In genomic region chr3:112786002-112786590, GRCh38 we compare ENCODE assay signal across 1 cellular context.
TF ChIP-seq lines count a peak whose summit lies in the region.

No MANE protein-coding gene starts in this region.

TF ChIP-seq in K562, 482 proteins besides CTCF, POLR2A, EP300 and RAD21 (continued from another document):
- TF ChIP-seq ZC3H4 (CRISPR knock-in tag; IDR thresholded peaks at IDR 0.05; ENCODE audit: borderline replicate concordance) = no peak
- TF ChIP-seq SMARCC2 (IDR thresholded peaks at IDR 0.05; ENCODE audit: low read depth) = no peak; the same call in 1 of the 2 replicates
- no peak for TF ChIP-seq E2F8 (IDR thresholded peaks at IDR 0.05; ENCODE audit: low read depth, partially characterized antibody)
- no peak for TF ChIP-seq KAT8 (IDR thresholded peaks at IDR 0.05; ENCODE audit: low read depth)
- TF ChIP-seq ZNF140 (CRISPR knock-in tag; IDR thresholded peaks at IDR 0.05) = no peak
- TF ChIP-seq CTBP1 (IDR thresholded peaks at IDR 0.05; ENCODE audit: borderline replicate concordance) = peak; percentile 63; the same call in 1 of the 2 replicates
- no peak for TF ChIP-seq ZNF224 (CRISPR knock-in tag; IDR thresholded peaks at IDR 0.05)
- TF ChIP-seq ZFX (CRISPR knock-in tag; IDR thresholded peaks at IDR 0.05) = no peak
- no peak for TF ChIP-seq SIX5 (IDR thresholded peaks at IDR 0.05; ENCODE audit: borderline replicate concordance in 1 of 2, insufficient read depth in 1 of 2, low read depth in 1 of 2, low read length in 2 of 2)
- no peak for TF ChIP-seq EHMT2 (IDR thresholded peaks at IDR 0.05)
- no peak for TF ChIP-seq KAT7 (CRISPR knock-in tag; IDR thresholded peaks at IDR 0.05; ENCODE audit: borderline replicate concordance)
- no peak for TF ChIP-seq ZNF280A (IDR thresholded peaks at IDR 0.05; ENCODE audit: low read depth, partially characterized antibody)
- TF ChIP-seq KDM1A (IDR thresholded peaks at IDR 0.05) = peak; percentile 83
- no peak for TF ChIP-seq NR2C2 (CRISPR knock-in tag; IDR thresholded peaks at IDR 0.05)
- peak; percentile 35; the same call in 1 of the 2 replicates for TF ChIP-seq NR2C2 (tag; IDR thresholded peaks at IDR 0.05)
- TF ChIP-seq RBM22 (IDR thresholded peaks at IDR 0.05; ENCODE audit: low read depth, low read length, poor library complexity, severe bottlenecking) = no peak
- no peak for TF ChIP-seq POLR2AphosphoS2 (IDR thresholded peaks at IDR 0.05; ENCODE audit: low read length)
- no peak for TF ChIP-seq NR4A1 (CRISPR knock-in tag; IDR thresholded peaks at IDR 0.05)
- no peak for TF ChIP-seq NR4A1 (tag; IDR thresholded peaks at IDR 0.05)
- no peak for TF ChIP-seq ZNF354B (CRISPR knock-in tag; IDR thresholded peaks at IDR 0.05)
- TF ChIP-seq ELK1 (CRISPR knock-in tag; IDR thresholded peaks at IDR 0.05) = no peak
- no peak for TF ChIP-seq ADNP (tag; IDR thresholded peaks at IDR 0.05)
- no peak for TF ChIP-seq RNF2 (IDR thresholded peaks at IDR 0.05)
- TF ChIP-seq MED1 (CRISPR knock-in tag; IDR thresholded peaks at IDR 0.05; ENCODE audit: borderline replicate concordance) = no peak
- TF ChIP-seq BMI1 (IDR thresholded peaks at IDR 0.05; ENCODE audit: low read length) = no peak
- TF ChIP-seq HDAC1 (IDR thresholded peaks at IDR 0.05) = no peak; a peak in 1 of 4 replicates
- TF ChIP-seq FOXJ3 (CRISPR knock-in tag; IDR thresholded peaks at IDR 0.05) = no peak
- no peak for TF ChIP-seq RBM14 (IDR thresholded peaks at IDR 0.05; ENCODE audit: borderline replicate concordance, insufficient read depth, low read depth, low read length)
- no peak for TF ChIP-seq ZNF561 (CRISPR knock-in tag; conservative IDR thresholded peaks at IDR 0.05)
- TF ChIP-seq RBM25 (IDR thresholded peaks at IDR 0.05; ENCODE audit: low read depth, low read length, severe bottlenecking) = no peak
- no peak for TF ChIP-seq ZBTB7A (IDR thresholded peaks at IDR 0.05; ENCODE audit: borderline replicate concordance, control insufficient read depth, low read depth, low read length)
- no peak for TF ChIP-seq SREBF2 (CRISPR knock-in tag; IDR thresholded peaks at IDR 0.05)
- TF ChIP-seq SMARCB1 (IDR thresholded peaks at IDR 0.05; ENCODE audit: insufficient read length, low read depth) = no peak
- TF ChIP-seq KDM5B (IDR thresholded peaks at IDR 0.05; ENCODE audit: insufficient replicate concordance, low read depth, low read length) = no peak
- TF ChIP-seq CCAR2 (IDR thresholded peaks at IDR 0.05; ENCODE audit: low read depth, low read length) = no peak
- TF ChIP-seq TEAD1 (CRISPR knock-in tag; IDR thresholded peaks at IDR 0.05) = peak in 1 of 2 experiments; percentile 49; a peak in 1 of 4 replicates
- TF ChIP-seq ZNF79 (CRISPR knock-in tag; IDR thresholded peaks at IDR 0.05; ENCODE audit: low read depth) = no peak
- no peak for TF ChIP-seq ETV5 (CRISPR knock-in tag; IDR thresholded peaks at IDR 0.05; ENCODE audit: low read depth)
- no peak for TF ChIP-seq ZNF316 (IDR thresholded peaks at IDR 0.05)
- peak; percentile 72 for TF ChIP-seq HDAC3 (IDR thresholded peaks at IDR 0.05; ENCODE audit: borderline replicate concordance, partially characterized antibody)
- no peak for TF ChIP-seq OTX1 (CRISPR knock-in tag; IDR thresholded peaks at IDR 0.05)
- no peak for TF ChIP-seq TCFL5 (CRISPR knock-in tag; conservative IDR thresholded peaks at IDR 0.05)
- no peak for TF ChIP-seq ZSCAN29 (IDR thresholded peaks at IDR 0.05)
- no peak for TF ChIP-seq KLF10 (CRISPR knock-in tag; IDR thresholded peaks at IDR 0.05)
- no peak for TF ChIP-seq TFAM (CRISPR knock-in tag; conservative IDR thresholded peaks at IDR 0.05)
- TF ChIP-seq MCM7 (IDR thresholded peaks at IDR 0.05) = no peak
- no peak for TF ChIP-seq SMAD3 (CRISPR knock-in tag; conservative IDR thresholded peaks at IDR 0.05)
- no peak for TF ChIP-seq ZNF695 (CRISPR knock-in tag; IDR thresholded peaks at IDR 0.05)
- TF ChIP-seq TOE1 (IDR thresholded peaks at IDR 0.05; ENCODE audit: borderline replicate concordance) = no peak
- TF ChIP-seq TOE1 (CRISPR knock-in tag; IDR thresholded peaks at IDR 0.05; ENCODE audit: borderline replicate concordance, low read depth) = no peak
- no peak for TF ChIP-seq XRCC4 (IDR thresholded peaks at IDR 0.05; ENCODE audit: extremely low read depth, insufficient read depth, insufficient read length)
- TF ChIP-seq ZNF589 (CRISPR knock-in tag; IDR thresholded peaks at IDR 0.05; ENCODE audit: low read depth) = peak; percentile 65; the same call in 1 of the 2 replicates
- TF ChIP-seq RBM34 (IDR thresholded peaks at IDR 0.05; ENCODE audit: borderline replicate concordance, insufficient read depth, low read length) = no peak
- TF ChIP-seq RBM17 (IDR thresholded peaks at IDR 0.05; ENCODE audit: borderline replicate concordance, low read depth, low read length) = no peak
- no peak for TF ChIP-seq TEAD2 (tag; IDR thresholded peaks at IDR 0.05)
- peak; percentile 89 for TF ChIP-seq MEF2D (tag; conservative IDR thresholded peaks at IDR 0.05; ENCODE audit: low read depth)
- no peak for TF ChIP-seq L3MBTL2 (IDR thresholded peaks at IDR 0.05)
- no peak for TF ChIP-seq SETDB1 (IDR thresholded peaks at IDR 0.05; ENCODE audit: low read length)
- no peak for TF ChIP-seq ZNF23 (CRISPR knock-in tag; IDR thresholded peaks at IDR 0.05)
- no peak for TF ChIP-seq CEBPZ (IDR thresholded peaks at IDR 0.05; ENCODE audit: borderline replicate concordance, low read depth, low read length)
- TF ChIP-seq RBBP5 (IDR thresholded peaks at IDR 0.05; ENCODE audit: borderline replicate concordance, insufficient read depth, low read length, poor library complexity, severe bottlenecking) = no peak
- TF ChIP-seq PTRF (tag; IDR thresholded peaks at IDR 0.05) = no peak
- no peak for TF ChIP-seq ETS1 (conservative IDR thresholded peaks at IDR 0.05; ENCODE audit: control insufficient read depth, low read depth, low read length)
- no peak for TF ChIP-seq ZNF395 (CRISPR knock-in tag; IDR thresholded peaks at IDR 0.05)
- TF ChIP-seq TAF1 (IDR thresholded peaks at IDR 0.05; ENCODE audit: control insufficient read depth, extremely low read depth, insufficient read depth, low read length, severe bottlenecking) = no peak
- TF ChIP-seq ELF2 (CRISPR knock-in tag; IDR thresholded peaks at IDR 0.05) = no peak
- no peak for TF ChIP-seq ZNF165 (CRISPR knock-in tag; IDR thresholded peaks at IDR 0.05; ENCODE audit: borderline replicate concordance)
